1 cellular context compared by ENCODE assay signal in genomic region chr1:173164686-173165085, GRCh38.
TF ChIP-seq lines count a peak whose summit lies in the region.

No MANE protein-coding gene starts in this region.

TF ChIP-seq in H1, 55 proteins besides CTCF, POLR2A, EP300 and RAD21 (continued from another document):
- 0 out of 2 replicates have a peak, but pooled peaks have one; percentile 43 for TF ChIP-seq TEAD4 (IDR thresholded peaks at IDR 0.05; ENCODE audit: low read depth, low read length)
- TF ChIP-seq MAFK (IDR thresholded peaks at IDR 0.05; ENCODE audit: low read depth, low read length) = no peak
TF ChIP-seq in H1: peak in this region for 5.
